In the genomic region with DNA sequence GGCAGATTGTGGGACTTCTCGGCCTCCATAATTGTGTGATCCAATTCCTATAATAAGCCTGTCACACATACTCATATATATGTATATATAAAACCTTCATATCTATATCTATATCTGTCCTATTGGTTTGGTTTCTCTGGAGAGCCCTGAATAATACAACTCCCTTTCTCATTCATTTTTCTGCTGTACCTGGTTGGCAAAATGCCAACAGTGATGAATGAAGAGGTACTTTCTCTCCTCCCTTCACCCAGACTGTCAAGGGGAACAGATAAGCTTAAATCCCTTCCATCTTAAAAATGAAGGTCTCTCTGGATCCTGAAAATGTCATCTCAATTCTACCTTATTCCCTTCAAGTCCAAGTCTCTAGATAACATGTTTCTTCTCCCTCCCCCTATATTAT, we compare ENCODE assay signal across 32 cellular contexts.
"Had no signal": no experiment of that assay in that cellular context is flagged by ENCODE, and none has a peak within 500 bp of the region (broad histone marks: within the 10 kb centered on the region; RNA-seq: fewer than 3 reads in every experiment).

No MANE protein-coding gene starts in this region.

- ATAC-seq: activated T-helper 17 cell treated with anti-CD3 and anti-CD28 coated beads, Interleukin-2, amount 50 U/mL, for 72 hours; effector memory CD8-positive, alpha-beta T cell; gastroesophageal sphincter; left cardiac atrium; left ventricle myocardium superior; stimulated activated memory B cell treated with anti-CD40 and anti-IgM and Interleukin-4, amounts not matched to agents 10 μg/mL and 1 μg/mL and 100 μg/mL, for 72 hours; stimulated activated naive CD8-positive, alpha-beta T cell treated with anti-CD3 and anti-CD28 coated beads, Interleukin-15, amount 100 ng/mL, for 72 hours; WTC11 had no signal

- DNase-seq: activated CD4-positive, alpha-beta memory T cell treated with anti-CD3 and anti-CD28 coated beads, Interleukin-2, amount 10 ng/mL, durations not matched to agents 7 days and 5 days; activated CD4-positive, alpha-beta T cell treated with anti-CD3 and anti-CD28 coated beads for 1 hour; activated CD4-positive, alpha-beta T cell treated with anti-CD3 and anti-CD28 coated beads, Interleukin-2, amount 10 ng/mL, durations not matched to agents 7 days and 5 days; activated CD8-positive, alpha-beta memory T cell treated with anti-CD3 and anti-CD28 coated beads, Interleukin-2, amount 50 U/mL, for 48 hours; activated gamma-delta T cell treated with Interleukin-2 at 50 U/mL for 16 hours; activated naive CD4-positive, alpha-beta T cell treated with anti-CD3 and anti-CD28 coated beads, Interleukin-2, amount 50 U/mL, for 16 hours; activated T-cell treated with anti-CD3 and anti-CD28 coated beads, Interleukin-2, amount 50 U/mL, for 24 hours; amniotic stem cell; brain microvascular endothelial cell; caudate nucleus; cortex of kidney; effector memory CD8-positive, alpha-beta T cell; head of caudate nucleus; hippocampal formation; left cardiac atrium; left ventricle myocardium superior; naive B cell; nephron progenitor cell; ovary; retina; sigmoid colon; small intestine; stimulated activated CD4-positive, alpha-beta T cell treated with anti-CD3 and anti-CD28 coated beads, Interleukin-4, amount 100 ng/mL, for 24 hours; stimulated activated naive CD8-positive, alpha-beta T cell treated with anti-CD3 and anti-CD28 coated beads, Interleukin-15, amount 100 ng/mL, for 72 hours; substantia nigra; uterus had no signal

- H3K4me1 ChIP-seq: gastroesophageal sphincter, prostate gland, uterus had no signal

- H3K27me3 ChIP-seq: brain microvascular endothelial cell, gastroesophageal sphincter, neutrophil, ovary, sigmoid colon, uterus had no signal

- H3K27ac ChIP-seq: brain microvascular endothelial cell, gastroesophageal sphincter, neutrophil, ovary, prostate gland, sigmoid colon, uterus had no signal

- H3K9me3 ChIP-seq: gastroesophageal sphincter, neutrophil, ovary, prostate gland, sigmoid colon, uterus had no signal

- H3K36me3 ChIP-seq: brain microvascular endothelial cell, gastroesophageal sphincter, neutrophil, ovary, prostate gland, sigmoid colon had no signal

- H3K4me3 ChIP-seq: gastroesophageal sphincter, ovary, prostate gland, sigmoid colon, uterus had no signal
